8 cellular contexts compared by ENCODE assay signal in genomic region chr6:27753668-27754407, GRCh38.
DNase-seq lines count a peak whose midpoint lies in the region; ATAC-seq, FAIRE-seq and TF ChIP-seq lines count a peak whose summit lies in the region.

No MANE protein-coding gene starts in this region.

- WGBS in testis, 2 donors: 0 to 1% methylated on average over 12 of the region's 12 CpGs

- H3K27me3 ChIP-seq in neuron (ENCODE audit: insufficient read depth, low read length) (peaks cover 16% of the 10 kb centered on the region), testis (no peaks in the 10 kb centered on the region)

- H3K9me3 ChIP-seq in neuron (ENCODE audit: low read length) (no peaks in the 10 kb centered on the region), testis (no peaks in the 10 kb centered on the region)

- peak overlapping the region; percentile 88 to 91 for H3K4me3 Mint-ChIP-seq in activated T-cell treated with anti-CD3 and anti-CD28 coated beads, Interleukin-2, amount 50 U/mL, for 72 hours

- H2AFZ ChIP-seq in neuron (ENCODE audit: low read depth, low read length): peak overlapping the region; percentile 76

- peaks cover 0 to 2% of the 10 kb centered on the region in 2 donors for H3K36me3 Mint-ChIP-seq in activated T-cell treated with anti-CD3 and anti-CD28 coated beads, Interleukin-2, amount 50 U/mL, for 72 hours (ENCODE audit: insufficient read depth in 2 of 2)

- H3K4me3 ChIP-seq in neuron (ENCODE audit: low read length) (peak overlapping the region; percentile 59), testis (peak overlapping the region; percentile 78 to 85)

- peak; percentile 74 for FAIRE-seq in RCC 7860 (lab: Jason Lieb, UNC)

- TF ChIP-seq POLR2A in testis (IDR thresholded peaks at IDR 0.05): no peak

- peaks cover 8% of the 10 kb centered on the region for H3K27me3 Mint-ChIP-seq in activated T-cell treated with anti-CD3 and anti-CD28 coated beads, Interleukin-2, amount 50 U/mL, for 72 hours (ENCODE audit: low read depth)

- intact Hi-C loops in testis (cut with DNase I; ENCODE audit: low total_unique reads): no loop called here

- peaks cover 50% of the 10 kb centered on the region for H3K4me1 Mint-ChIP-seq in activated T-cell treated with anti-CD3 and anti-CD28 coated beads, Interleukin-2, amount 50 U/mL, for 72 hours (ENCODE audit: low read depth)

- no peaks in the 10 kb centered on the region for H3K36me3 ChIP-seq in neuron (ENCODE audit: insufficient read depth, low read length)
- no peaks in the 10 kb centered on the region for H3K36me3 ChIP-seq in testis (ENCODE audit: low read depth, missing control alignments)

- TF ChIP-seq CTCF in testis (IDR thresholded peaks at IDR 0.05): no peak

- H3K4me1 ChIP-seq in neuron (ENCODE audit: insufficient read depth, low read length): no peaks in the 10 kb centered on the region
- peaks cover 8% of the 10 kb centered on the region for H3K4me1 ChIP-seq in testis

- in situ Hi-C loops in KBM-7 (cut with MboI; ENCODE audit: low pct_unique_long_range_greater_than_20kb, low sequenced_read_pairs): no loop called here

- H3K9me3 Mint-ChIP-seq in activated T-cell treated with anti-CD3 and anti-CD28 coated beads, Interleukin-2, amount 50 U/mL, for 72 hours: no peaks in the 10 kb centered on the region

- DNase-seq in DMS79 (lab: John Stamatoyannopoulos, UW) (peak; percentile 16), KBM-7 (peak; percentile 93), RCC 7860 (ENCODE audit: low spot score) (peak; percentile 79), fibroblast of peridontal ligament (ENCODE audit: extremely low read depth) (peak; percentile 50), testis (peak; percentile 73)
- peak; percentile 80 to 86 for DNase-seq in activated T-cell treated with anti-CD3 and anti-CD28 coated beads, Interleukin-2, amount 50 U/mL, for 72 hours

- no peak overlapping the region for H3K27ac ChIP-seq in testis

- peak; percentile 67 for ATAC-seq in GM21576 (IDR thresholded peaks at IDR 0.05; ENCODE audit: unreplicated experiment)
- peak; percentile 57 to 67 for ATAC-seq in activated T-cell treated with anti-CD3 and anti-CD28 coated beads, Interleukin-2, amount 50 U/mL, for 72 hours (replicated peaks in 1 of 2)

- H3K27ac Mint-ChIP-seq in activated T-cell treated with anti-CD3 and anti-CD28 coated beads, Interleukin-2, amount 50 U/mL, for 72 hours: peak overlapping the region; percentile 99

Comparison
In these comparisons a context has a peak if more than half of its experiments do, and no peak if none do; other contexts are left out.
1. DNase-seq: peak in every context shown above with its lines; median percentile 93 in KBM-7; 83 in activated T-cell treated with anti-CD3 and anti-CD28 coated beads, Interleukin-2, amount 50 U/mL, for 72 hours; 79 in RCC 7860; 73 in testis; 50 in fibroblast of peridontal ligament; 16 in DMS79.